In genomic region chr7:70698219-70698832, GRCh38 we compare ENCODE assay signal across 7 cellular contexts.
DNase-seq lines count a peak whose midpoint lies in the region; ATAC-seq and TF ChIP-seq lines count a peak whose summit lies in the region.

No MANE protein-coding gene starts in this region.

- peaks cover 4% of the 10 kb centered on the region for H3K36me3 Mint-ChIP-seq in neural crest cell (ENCODE audit: low read depth)

- peak; percentile 72 for DNase-seq in EH (ENCODE audit: low read depth)
- peak; percentile 33 for DNase-seq in KBM-7
- peak; percentile 33 for DNase-seq in Panc1 (ENCODE audit: low read depth, low spot score)
- DNase-seq in epithelial cell of esophagus (ENCODE audit: low read depth), result peak; percentile 77
- no peak for DNase-seq in neural crest cell (ENCODE audit: low read depth, low spot score)

- no peaks in the 10 kb centered on the region for H3K9me3 Mint-ChIP-seq in neural crest cell

- no peaks in the 10 kb centered on the region for H3K4me1 ChIP-seq in Panc1 (ENCODE audit: control insufficient read depth, insufficient read depth, low read length)

- BruUV-seq in Panc1 (replicated peaks; lab: Mats Ljungman, UMichigan), result no TSS peak

- peaks cover 23% of the 10 kb centered on the region for H3K27me3 ChIP-seq in Panc1 (ENCODE audit: control insufficient read depth, insufficient read depth, low read length)

- H3K27ac ChIP-seq in Panc1 (ENCODE audit: low read length), result no peak overlapping the region

- POLR2A ChIA-PET in Panc1 (lab: Charles Lee), result no interaction called here

- H3K4me3 Mint-ChIP-seq in neural crest cell, result peak overlapping the region; percentile 99

- H3K36me3 ChIP-seq in Panc1 (ENCODE audit: control insufficient read depth, insufficient read depth, low read length), result no peaks in the 10 kb centered on the region

- H3K9me3 ChIP-seq in Panc1 (ENCODE audit: control insufficient read depth, insufficient read depth, low read depth, low read length), result no peaks in the 10 kb centered on the region

- H3K27me3 Mint-ChIP-seq in neural crest cell (ENCODE audit: low read depth), result peaks cover 3% of the 10 kb centered on the region

- peaks cover 6% of the 10 kb centered on the region for H3K4me1 Mint-ChIP-seq in neural crest cell

- no peak overlapping the region for H3K27ac Mint-ChIP-seq in neural crest cell (ENCODE audit: unreplicated experiment)

- H3K4me3 ChIP-seq in Panc1 (ENCODE audit: low read depth in 2 of 2, low read length in 2 of 2) (no peak overlapping the region), epithelial cell of esophagus (ENCODE audit: low read length) (no peak overlapping the region)

- ATAC-seq in Panc1 (no peak), GM18867 (IDR thresholded peaks at IDR 0.05; ENCODE audit: unreplicated experiment) (no peak), HG03460 (IDR thresholded peaks at IDR 0.05; ENCODE audit: unreplicated experiment) (no peak)

- intact Hi-C loops in Panc1 (cut with micrococcal nuclease; ENCODE audit: unreplicated experiment), result loop anchor here (10.0 kb wide), 1 partner anchor 104 kb away; no protein-coding TSS in a partner anchor

- peak; percentile 80; the same call in 1 of the 2 replicates for TF ChIP-seq CTCF in Panc1 (IDR thresholded peaks at IDR 0.05)
- TF ChIP-seq CTCF in epithelial cell of esophagus (IDR thresholded peaks at IDR 0.05; ENCODE audit: insufficient read depth, low read depth, low read length, missing control alignments), result peak; percentile 97
- TF ChIP-seq CTCF in neural crest cell (conservative IDR thresholded peaks at IDR 0.05), result peak; percentile 94

- CTCF ChIA-PET in Panc1 (lab: Charles Lee), result no interaction called here

- in situ Hi-C loops in KBM-7 (cut with MboI; ENCODE audit: low pct_unique_long_range_greater_than_20kb, low sequenced_read_pairs), result no loop called here
- in situ Hi-C loops in Panc1 (cut with HindIII; ENCODE audit: low pct_unique_long_range_greater_than_20kb, low sequenced_read_pairs), result no loop called here
